1 cellular context compared by ENCODE assay signal in the genomic region with DNA sequence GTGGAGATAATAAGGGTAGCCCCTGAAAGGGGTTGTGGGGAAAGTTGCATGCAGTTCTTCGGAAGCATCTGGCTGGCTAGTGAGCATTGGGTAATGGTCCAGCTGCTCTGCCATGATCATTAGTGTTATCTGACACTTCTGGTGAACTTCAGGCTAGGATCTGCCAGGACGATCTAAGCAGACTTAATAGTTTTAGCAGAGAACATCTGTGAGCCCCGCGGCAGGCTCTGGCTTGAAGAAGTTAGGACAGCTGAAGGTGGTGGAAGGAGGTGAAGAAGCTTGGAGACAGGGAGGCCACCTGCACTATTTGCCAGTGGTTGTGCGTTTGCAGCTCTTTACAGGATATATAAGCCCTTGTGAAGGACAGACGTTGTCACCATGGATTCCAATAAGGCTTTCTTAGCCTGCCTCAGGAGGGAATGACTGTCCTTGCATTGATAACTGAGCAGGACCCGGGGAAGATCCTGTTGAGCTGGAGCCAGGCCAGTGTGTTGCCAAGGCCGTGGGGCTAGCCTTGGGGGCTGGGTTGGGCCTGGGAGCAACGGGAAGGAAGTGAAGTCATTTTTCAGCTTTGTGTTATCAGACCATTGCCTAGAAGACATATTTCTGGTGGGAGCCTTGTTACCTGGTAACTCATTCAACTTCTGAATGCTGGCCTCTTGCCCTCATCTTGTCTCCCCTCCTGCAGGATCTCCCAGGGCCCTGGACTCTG.
TF ChIP-seq lines count a peak whose summit lies in the region.

No MANE protein-coding gene starts in this region.

TF ChIP-seq in GM23338, 12 proteins besides CTCF, POLR2A, EP300 and RAD21 (continued from another document):
- TF ChIP-seq, protein P1, sequence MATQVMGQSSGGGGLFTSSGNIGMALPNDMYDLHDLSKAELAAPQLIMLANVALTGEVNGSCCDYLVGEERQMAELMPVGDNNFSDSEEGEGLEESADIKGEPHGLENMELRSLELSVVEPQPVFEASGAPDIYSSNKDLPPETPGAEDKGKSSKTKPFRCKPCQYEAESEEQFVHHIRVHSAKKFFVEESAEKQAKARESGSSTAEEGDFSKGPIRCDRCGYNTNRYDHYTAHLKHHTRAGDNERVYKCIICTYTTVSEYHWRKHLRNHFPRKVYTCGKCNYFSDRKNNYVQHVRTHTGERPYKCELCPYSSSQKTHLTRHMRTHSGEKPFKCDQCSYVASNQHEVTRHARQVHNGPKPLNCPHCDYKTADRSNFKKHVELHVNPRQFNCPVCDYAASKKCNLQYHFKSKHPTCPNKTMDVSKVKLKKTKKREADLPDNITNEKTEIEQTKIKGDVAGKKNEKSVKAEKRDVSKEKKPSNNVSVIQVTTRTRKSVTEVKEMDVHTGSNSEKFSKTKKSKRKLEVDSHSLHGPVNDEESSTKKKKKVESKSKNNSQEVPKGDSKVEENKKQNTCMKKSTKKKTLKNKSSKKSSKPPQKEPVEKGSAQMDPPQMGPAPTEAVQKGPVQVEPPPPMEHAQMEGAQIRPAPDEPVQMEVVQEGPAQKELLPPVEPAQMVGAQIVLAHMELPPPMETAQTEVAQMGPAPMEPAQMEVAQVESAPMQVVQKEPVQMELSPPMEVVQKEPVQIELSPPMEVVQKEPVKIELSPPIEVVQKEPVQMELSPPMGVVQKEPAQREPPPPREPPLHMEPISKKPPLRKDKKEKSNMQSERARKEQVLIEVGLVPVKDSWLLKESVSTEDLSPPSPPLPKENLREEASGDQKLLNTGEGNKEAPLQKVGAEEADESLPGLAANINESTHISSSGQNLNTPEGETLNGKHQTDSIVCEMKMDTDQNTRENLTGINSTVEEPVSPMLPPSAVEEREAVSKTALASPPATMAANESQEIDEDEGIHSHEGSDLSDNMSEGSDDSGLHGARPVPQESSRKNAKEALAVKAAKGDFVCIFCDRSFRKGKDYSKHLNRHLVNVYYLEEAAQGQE (IDR thresholded peaks at IDR 0.05; ENCODE audit: unreplicated experiment) = no peak
- TF ChIP-seq EZH2 (IDR thresholded peaks at IDR 0.05; ENCODE audit: low read depth, unreplicated experiment) (no peak), EZH2phosphoT487 (IDR thresholded peaks at IDR 0.05; ENCODE audit: unreplicated experiment) (no peak), POLR2AphosphoS5 (IDR thresholded peaks at IDR 0.05; ENCODE audit: low read depth) (no peak), STAT1 (IDR thresholded peaks at IDR 0.05; ENCODE audit: unreplicated experiment) (no peak), ZNF114 (CRISPR knock-in tag; IDR thresholded peaks at IDR 0.05) (no peak)
